19 cellular contexts compared by ENCODE assay signal in genomic region chr7:4001742-4002141, GRCh38.
"Had no signal": no experiment of that assay in that cellular context is flagged by ENCODE, and none has a peak within 500 bp of the region (broad histone marks: within the 10 kb centered on the region; RNA-seq: fewer than 3 reads in every experiment).

No MANE protein-coding gene starts in this region.

- H3K4me3 ChIP-seq: SJCRH30 had no signal

- H3K9me3 ChIP-seq: SJCRH30 had no signal

- H3K27me3 ChIP-seq: SJCRH30 had no signal

- H3K27ac ChIP-seq: SJCRH30 had no signal

- DNase-seq: IMR-90, Kasumi-1, KG1, MM.1S, NCI-H1092 treated with DMSO at 0.1 percent for 48 hours, NCI-H1436, NCI-H187, NCI-H2029, NCI-H2081 treated with DMSO at 0.1 percent for 48 hours, NCI-H2171, NCI-H226, NCI-H446, NCI-H510A, NCI-H524 treated with DMSO at 0.1 percent for 48 hours, NCI-H69, NCI-H774, PC-3, SHP77 treated with DMSO at 0.1 percent for 48 hours, SJCRH30 had no signal

- H3K36me3 ChIP-seq: SJCRH30 had no signal
